In genomic region chr1:13951793-13952751, GRCh38 we compare ENCODE assay signal across 22 cellular contexts.
"Had no signal": no experiment of that assay in that cellular context is flagged by ENCODE, and none has a peak within 500 bp of the region (broad histone marks: within the 10 kb centered on the region; RNA-seq: fewer than 3 reads in every experiment).

No MANE protein-coding gene starts in this region.

- H3K36me3 ChIP-seq: colonic mucosa, stomach, upper lobe of right lung had no signal

- H3K9me3 ChIP-seq: colonic mucosa, stomach, testis, upper lobe of right lung had no signal

- H3K4me1 Mint-ChIP-seq: activated CD4-positive, alpha-beta T cell treated with anti-CD3 and anti-CD28 coated beads, Interleukin-2, amount 10 ng/mL, durations not matched to agents 7 days and 5 days; activated naive CD8-positive, alpha-beta T cell treated with anti-CD3 and anti-CD28 coated beads, Interleukin-2, amount 10 ng/mL, durations not matched to agents 7 days and 5 days; central memory CD8-positive, alpha-beta T cell had no signal

- H3K27ac Mint-ChIP-seq: activated CD4-positive, alpha-beta T cell treated with anti-CD3 and anti-CD28 coated beads, Interleukin-2, amount 10 ng/mL, durations not matched to agents 7 days and 5 days; activated CD8-positive, alpha-beta T cell treated with anti-CD3 and anti-CD28 coated beads, Interleukin-2, amount 10 ng/mL, durations not matched to agents 7 days and 5 days; activated naive CD8-positive, alpha-beta T cell treated with anti-CD3 and anti-CD28 coated beads, Interleukin-2, amount 10 ng/mL, durations not matched to agents 7 days and 5 days; activated T-cell treated with anti-CD3 and anti-CD28 coated beads, Interleukin-2, amount 50 U/mL, for 24 hours; activated T-helper 2 cell treated with anti-CD3 and anti-CD28 coated beads, Interferon-gamma antibody, Interleukin-2, Interleukin-4, amounts not matched to agents 10 μg/mL and 5 μg/mL and 100 μg/mL, durations not matched to agents 14 hours and 24 hours and 36 hours; nephron had no signal

- H3K4me3 ChIP-seq: colonic mucosa, lung, smooth muscle cell, stomach, testis, upper lobe of right lung had no signal

- H3K4me3 Mint-ChIP-seq: activated CD4-positive, alpha-beta T cell treated with anti-CD3 and anti-CD28 coated beads, Interleukin-2, amount 10 ng/mL, durations not matched to agents 7 days and 5 days; activated CD8-positive, alpha-beta T cell treated with anti-CD3 and anti-CD28 coated beads, Interleukin-2, amount 10 ng/mL, durations not matched to agents 7 days and 5 days; activated naive CD8-positive, alpha-beta T cell treated with anti-CD3 and anti-CD28 coated beads, Interleukin-2, amount 10 ng/mL, durations not matched to agents 7 days and 5 days; activated T-cell treated with anti-CD3 and anti-CD28 coated beads, Interleukin-2, amount 50 U/mL, for 24 hours; central memory CD8-positive, alpha-beta T cell; nephron had no signal

- ATAC-seq: activated CD8-positive, alpha-beta T cell treated with anti-CD3 and anti-CD28 coated beads, Interleukin-2, amount 10 ng/mL, durations not matched to agents 7 days and 5 days; left colon; upper lobe of right lung had no signal

- H3K4me1 ChIP-seq: colonic mucosa, stomach, upper lobe of right lung had no signal

- H3K27ac ChIP-seq: colonic mucosa, stomach, testis, upper lobe of right lung had no signal

- DNase-seq: activated CD4-positive, alpha-beta T cell treated with anti-CD3 and anti-CD28 coated beads, Interleukin-2, amount 10 ng/mL, durations not matched to agents 7 days and 5 days; activated CD8-positive, alpha-beta T cell treated with anti-CD3 and anti-CD28 coated beads, Interleukin-2, amount 10 ng/mL, durations not matched to agents 7 days and 5 days; activated naive CD4-positive, alpha-beta T cell treated with Interleukin-2 at 50 U/mL for 16 hours; activated naive CD8-positive, alpha-beta T cell treated with anti-CD3 and anti-CD28 coated beads, Interleukin-2, amount 10 ng/mL, durations not matched to agents 7 days and 5 days; activated T-cell treated with anti-CD3 and anti-CD28 coated beads, Interleukin-2, amount 50 U/mL, for 24 hours; amygdala; colonic mucosa; hippocampal formation; left colon; midbrain; posterior cingulate gyrus; retina; stimulated activated CD4-positive, alpha-beta T cell treated with anti-CD3 and anti-CD28 coated beads, Interleukin-4, amount 100 ng/mL, for 1 hour; stomach; T1000; testis; upper lobe of right lung had no signal

- H3K27me3 ChIP-seq: colonic mucosa, stomach, testis, upper lobe of right lung had no signal

- H3K9me3 Mint-ChIP-seq: activated CD4-positive, alpha-beta T cell treated with anti-CD3 and anti-CD28 coated beads, Interleukin-2, amount 10 ng/mL, durations not matched to agents 7 days and 5 days; activated naive CD8-positive, alpha-beta T cell treated with anti-CD3 and anti-CD28 coated beads, Interleukin-2, amount 10 ng/mL, durations not matched to agents 7 days and 5 days; activated T-cell treated with anti-CD3 and anti-CD28 coated beads, Interleukin-2, amount 50 U/mL, for 24 hours; activated T-helper 2 cell treated with anti-CD3 and anti-CD28 coated beads, Interferon-gamma antibody, Interleukin-2, Interleukin-4, amounts not matched to agents 10 μg/mL and 5 μg/mL and 100 μg/mL, durations not matched to agents 14 hours and 24 hours and 36 hours; central memory CD8-positive, alpha-beta T cell; nephron had no signal
